1 cellular context compared by ENCODE assay signal in genomic region chr6:168130168-168130651, GRCh38.
TF ChIP-seq lines count a peak whose summit lies in the region.

No MANE protein-coding gene starts in this region.

TF ChIP-seq in H1, 55 proteins besides CTCF, POLR2A, EP300 and RAD21:
- TF ChIP-seq RFX5 (IDR thresholded peaks at IDR 0.05; ENCODE audit: borderline replicate concordance, low read depth, low read length) (no peak), JUND (IDR thresholded peaks at IDR 0.05; ENCODE audit: low read length) (no peak), USF2 (IDR thresholded peaks at IDR 0.05; ENCODE audit: low read length) (no peak), FOSL1 (IDR thresholded peaks at IDR 0.05; ENCODE audit: insufficient read depth, low read depth, low read length) (no peak), CHD2 (IDR thresholded peaks at IDR 0.05; ENCODE audit: low read length) (no peak), SIN3A (conservative IDR thresholded peaks at IDR 0.05 in 1 of 2, IDR thresholded peaks at IDR 0.05 in 1 of 2; ENCODE audit: low read depth in 1 of 2, low read length in 2 of 2) (no peak), TEAD4 (IDR thresholded peaks at IDR 0.05; ENCODE audit: low read depth, low read length) (no peak), TCF12 (IDR thresholded peaks at IDR 0.05; ENCODE audit: low read depth, low read length) (no peak), KDM5A (IDR thresholded peaks at IDR 0.05; ENCODE audit: low read length) (no peak), EGR1 (IDR thresholded peaks at IDR 0.05; ENCODE audit: borderline replicate concordance, low read depth, low read length) (no peak), POU5F1 (IDR thresholded peaks at IDR 0.05; ENCODE audit: low read depth, low read length) (no peak), E2F6 (IDR thresholded peaks at IDR 0.05) (no peak), KDM4A (IDR thresholded peaks at IDR 0.05; ENCODE audit: low read depth, low read length, severe bottlenecking) (no peak), BCL11A (IDR thresholded peaks at IDR 0.05; ENCODE audit: low read depth in 2 of 2, low read length in 2 of 2) (no peak)
- TF ChIP-seq, protein P1, sequence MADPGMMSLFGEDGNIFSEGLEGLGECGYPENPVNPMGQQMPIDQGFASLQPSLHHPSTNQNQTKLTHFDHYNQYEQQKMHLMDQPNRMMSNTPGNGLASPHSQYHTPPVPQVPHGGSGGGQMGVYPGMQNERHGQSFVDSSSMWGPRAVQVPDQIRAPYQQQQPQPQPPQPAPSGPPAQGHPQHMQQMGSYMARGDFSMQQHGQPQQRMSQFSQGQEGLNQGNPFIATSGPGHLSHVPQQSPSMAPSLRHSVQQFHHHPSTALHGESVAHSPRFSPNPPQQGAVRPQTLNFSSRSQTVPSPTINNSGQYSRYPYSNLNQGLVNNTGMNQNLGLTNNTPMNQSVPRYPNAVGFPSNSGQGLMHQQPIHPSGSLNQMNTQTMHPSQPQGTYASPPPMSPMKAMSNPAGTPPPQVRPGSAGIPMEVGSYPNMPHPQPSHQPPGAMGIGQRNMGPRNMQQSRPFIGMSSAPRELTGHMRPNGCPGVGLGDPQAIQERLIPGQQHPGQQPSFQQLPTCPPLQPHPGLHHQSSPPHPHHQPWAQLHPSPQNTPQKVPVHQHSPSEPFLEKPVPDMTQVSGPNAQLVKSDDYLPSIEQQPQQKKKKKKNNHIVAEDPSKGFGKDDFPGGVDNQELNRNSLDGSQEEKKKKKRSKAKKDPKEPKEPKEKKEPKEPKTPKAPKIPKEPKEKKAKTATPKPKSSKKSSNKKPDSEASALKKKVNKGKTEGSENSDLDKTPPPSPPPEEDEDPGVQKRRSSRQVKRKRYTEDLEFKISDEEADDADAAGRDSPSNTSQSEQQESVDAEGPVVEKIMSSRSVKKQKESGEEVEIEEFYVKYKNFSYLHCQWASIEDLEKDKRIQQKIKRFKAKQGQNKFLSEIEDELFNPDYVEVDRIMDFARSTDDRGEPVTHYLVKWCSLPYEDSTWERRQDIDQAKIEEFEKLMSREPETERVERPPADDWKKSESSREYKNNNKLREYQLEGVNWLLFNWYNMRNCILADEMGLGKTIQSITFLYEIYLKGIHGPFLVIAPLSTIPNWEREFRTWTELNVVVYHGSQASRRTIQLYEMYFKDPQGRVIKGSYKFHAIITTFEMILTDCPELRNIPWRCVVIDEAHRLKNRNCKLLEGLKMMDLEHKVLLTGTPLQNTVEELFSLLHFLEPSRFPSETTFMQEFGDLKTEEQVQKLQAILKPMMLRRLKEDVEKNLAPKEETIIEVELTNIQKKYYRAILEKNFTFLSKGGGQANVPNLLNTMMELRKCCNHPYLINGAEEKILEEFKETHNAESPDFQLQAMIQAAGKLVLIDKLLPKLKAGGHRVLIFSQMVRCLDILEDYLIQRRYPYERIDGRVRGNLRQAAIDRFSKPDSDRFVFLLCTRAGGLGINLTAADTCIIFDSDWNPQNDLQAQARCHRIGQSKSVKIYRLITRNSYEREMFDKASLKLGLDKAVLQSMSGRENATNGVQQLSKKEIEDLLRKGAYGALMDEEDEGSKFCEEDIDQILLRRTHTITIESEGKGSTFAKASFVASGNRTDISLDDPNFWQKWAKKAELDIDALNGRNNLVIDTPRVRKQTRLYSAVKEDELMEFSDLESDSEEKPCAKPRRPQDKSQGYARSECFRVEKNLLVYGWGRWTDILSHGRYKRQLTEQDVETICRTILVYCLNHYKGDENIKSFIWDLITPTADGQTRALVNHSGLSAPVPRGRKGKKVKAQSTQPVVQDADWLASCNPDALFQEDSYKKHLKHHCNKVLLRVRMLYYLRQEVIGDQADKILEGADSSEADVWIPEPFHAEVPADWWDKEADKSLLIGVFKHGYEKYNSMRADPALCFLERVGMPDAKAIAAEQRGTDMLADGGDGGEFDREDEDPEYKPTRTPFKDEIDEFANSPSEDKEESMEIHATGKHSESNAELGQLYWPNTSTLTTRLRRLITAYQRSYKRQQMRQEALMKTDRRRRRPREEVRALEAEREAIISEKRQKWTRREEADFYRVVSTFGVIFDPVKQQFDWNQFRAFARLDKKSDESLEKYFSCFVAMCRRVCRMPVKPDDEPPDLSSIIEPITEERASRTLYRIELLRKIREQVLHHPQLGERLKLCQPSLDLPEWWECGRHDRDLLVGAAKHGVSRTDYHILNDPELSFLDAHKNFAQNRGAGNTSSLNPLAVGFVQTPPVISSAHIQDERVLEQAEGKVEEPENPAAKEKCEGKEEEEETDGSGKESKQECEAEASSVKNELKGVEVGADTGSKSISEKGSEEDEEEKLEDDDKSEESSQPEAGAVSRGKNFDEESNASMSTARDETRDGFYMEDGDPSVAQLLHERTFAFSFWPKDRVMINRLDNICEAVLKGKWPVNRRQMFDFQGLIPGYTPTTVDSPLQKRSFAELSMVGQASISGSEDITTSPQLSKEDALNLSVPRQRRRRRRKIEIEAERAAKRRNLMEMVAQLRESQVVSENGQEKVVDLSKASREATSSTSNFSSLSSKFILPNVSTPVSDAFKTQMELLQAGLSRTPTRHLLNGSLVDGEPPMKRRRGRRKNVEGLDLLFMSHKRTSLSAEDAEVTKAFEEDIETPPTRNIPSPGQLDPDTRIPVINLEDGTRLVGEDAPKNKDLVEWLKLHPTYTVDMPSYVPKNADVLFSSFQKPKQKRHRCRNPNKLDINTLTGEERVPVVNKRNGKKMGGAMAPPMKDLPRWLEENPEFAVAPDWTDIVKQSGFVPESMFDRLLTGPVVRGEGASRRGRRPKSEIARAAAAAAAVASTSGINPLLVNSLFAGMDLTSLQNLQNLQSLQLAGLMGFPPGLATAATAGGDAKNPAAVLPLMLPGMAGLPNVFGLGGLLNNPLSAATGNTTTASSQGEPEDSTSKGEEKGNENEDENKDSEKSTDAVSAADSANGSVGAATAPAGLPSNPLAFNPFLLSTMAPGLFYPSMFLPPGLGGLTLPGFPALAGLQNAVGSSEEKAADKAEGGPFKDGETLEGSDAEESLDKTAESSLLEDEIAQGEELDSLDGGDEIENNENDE (IDR thresholded peaks at IDR 0.05; ENCODE audit: insufficient replicate concordance, low read length): no peak
- TF ChIP-seq, protein P2, sequence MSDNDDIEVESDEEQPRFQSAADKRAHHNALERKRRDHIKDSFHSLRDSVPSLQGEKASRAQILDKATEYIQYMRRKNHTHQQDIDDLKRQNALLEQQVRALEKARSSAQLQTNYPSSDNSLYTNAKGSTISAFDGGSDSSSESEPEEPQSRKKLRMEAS (IDR thresholded peaks at IDR 0.05): no peak
- TF ChIP-seq, protein P3, sequence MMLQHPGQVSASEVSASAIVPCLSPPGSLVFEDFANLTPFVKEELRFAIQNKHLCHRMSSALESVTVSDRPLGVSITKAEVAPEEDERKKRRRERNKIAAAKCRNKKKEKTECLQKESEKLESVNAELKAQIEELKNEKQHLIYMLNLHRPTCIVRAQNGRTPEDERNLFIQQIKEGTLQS (IDR thresholded peaks at IDR 0.05; ENCODE audit: insufficient read depth, low read depth, low read length): no peak
TF ChIP-seq in H1: peak in this region for 0.
